ENCODE assay signal across 1 cellular context in genomic region chr2:231514225-231514950, GRCh38.
TF ChIP-seq lines count a peak whose summit lies in the region.

No MANE protein-coding gene starts in this region.

TF ChIP-seq in K562, 482 proteins besides CTCF, POLR2A, EP300 and RAD21 (continued from another document):
- TF ChIP-seq E2F6 (IDR thresholded peaks at IDR 0.05; ENCODE audit: borderline replicate concordance in 1 of 2, extremely low read depth in 1 of 2, insufficient read depth in 1 of 2, insufficient read length in 1 of 2, low read depth in 1 of 2, low read length in 1 of 2, poor library complexity in 1 of 2, severe bottlenecking in 1 of 2) (peak; percentile 83 to 89), ZNF277 (CRISPR knock-in tag; IDR thresholded peaks at IDR 0.05; ENCODE audit: borderline replicate concordance) (no peak), GTF2E2 (tag; IDR thresholded peaks at IDR 0.05) (peak; percentile 71), ARID4B (CRISPR knock-in tag; IDR thresholded peaks at IDR 0.05) (peak; percentile 17; the same call in 1 of the 2 replicates), CHCHD3 (CRISPR knock-in tag; IDR thresholded peaks at IDR 0.05) (peak; percentile 24; the same call in 1 of the 2 replicates), FOXO4 (CRISPR knock-in tag; IDR thresholded peaks at IDR 0.05) (no peak), ZNF699 (CRISPR knock-in tag; IDR thresholded peaks at IDR 0.05; ENCODE audit: insufficient replicate concordance) (no peak), BRF2 (IDR thresholded peaks at IDR 0.05; ENCODE audit: borderline replicate concordance, insufficient read depth, insufficient read length) (no peak), SAFB (IDR thresholded peaks at IDR 0.05; ENCODE audit: borderline replicate concordance, low read depth, low read length) (0 out of 2 replicates have a peak, but pooled peaks have one; percentile 38), ZBTB1 (CRISPR knock-in tag; IDR thresholded peaks at IDR 0.05; ENCODE audit: borderline replicate concordance, low read depth) (peak; percentile 84), ZNF785 (CRISPR knock-in tag; IDR thresholded peaks at IDR 0.05) (no peak), ZBTB12 (CRISPR knock-in tag; IDR thresholded peaks at IDR 0.05) (peak; percentile 15; the same call in 1 of the 2 replicates), SMAD4 (CRISPR knock-in tag; conservative IDR thresholded peaks at IDR 0.05) (0 out of 2 replicates have a peak, but pooled peaks have one; percentile 8), HES1 (IDR thresholded peaks at IDR 0.05; ENCODE audit: low read depth) (peak; percentile 73), CHD7 (IDR thresholded peaks at IDR 0.05; ENCODE audit: low read depth, low read length) (no peak), TEAD4 (IDR thresholded peaks at IDR 0.05; ENCODE audit: low read length) (peak; percentile 4), TEAD4 (CRISPR knock-in tag; IDR thresholded peaks at IDR 0.05; ENCODE audit: borderline replicate concordance) (no peak), ATF1 (CRISPR knock-in tag; IDR thresholded peaks at IDR 0.05) (no peak), ATF1 (tag; IDR thresholded peaks at IDR 0.05) (peak; percentile 92), PURB (CRISPR knock-in tag; IDR thresholded peaks at IDR 0.05; ENCODE audit: low read depth) (no peak), CSDE1 (IDR thresholded peaks at IDR 0.05) (peak in 1 of 2 experiments; percentile 39; a peak in 1 of 4 replicates), ELF2 (CRISPR knock-in tag; IDR thresholded peaks at IDR 0.05) (peak; percentile 41; the same call in 1 of the 2 replicates), TAF15 (IDR thresholded peaks at IDR 0.05; ENCODE audit: low read depth, low read length) (no peak), MBD2 (IDR thresholded peaks at IDR 0.05; ENCODE audit: borderline replicate concordance, low read depth) (peak; percentile 41; the same call in 1 of the 2 replicates)
